Comparison of ENCODE assay signal across 10 cellular contexts in genomic region chr3:149968216-149968615, GRCh38. TPM values are rescaled to one million over a fixed set of nuclear protein-coding genes. Genes with fewer than 3 reads are reported as not detected.
DNase-seq lines count a peak whose midpoint lies in the region; ATAC-seq, FAIRE-seq and TF ChIP-seq lines count a peak whose summit lies in the region.
"Had no signal": no experiment of that assay in that cellular context is flagged by ENCODE, and none has a peak within 500 bp of the region (broad histone marks: within the 10 kb centered on the region; RNA-seq: fewer than 3 reads in every experiment).

No MANE protein-coding gene starts in this region.

- H4K8ac ChIP-seq in IMR-90 (ENCODE audit: low read depth in 2 of 2, low read length in 2 of 2) (no peak overlapping the region), mesenchymal stem cell (ENCODE audit: low read length) (no peak overlapping the region)

- intact Hi-C loops in CD4-positive, alpha-beta T cell (cut with DNase I, micrococcal nuclease): loop anchor here in 1 of 2 experiments (10.0 kb wide), 1 partner anchor 317 kb away; no protein-coding TSS in a partner anchor
- intact Hi-C loops in IMR-90 (cut with micrococcal nuclease) (loop anchor here (10.0 kb wide), 1 partner anchor 557 kb away; no protein-coding TSS in a partner anchor), vagina (cut with DNase I) (no loop called here)

- no peaks in the 10 kb centered on the region for H3K9me3 ChIP-seq in CD4-positive, alpha-beta T cell (ENCODE audit: control insufficient read depth, low read length)
- no peaks in the 10 kb centered on the region for H3K9me3 ChIP-seq in IMR-90 (ENCODE audit: control insufficient read depth, insufficient read depth, low read length)
- no peaks in the 10 kb centered on the region for H3K9me3 ChIP-seq in astrocyte (ENCODE audit: insufficient read depth, low read depth, low read length)
- H3K9me3 ChIP-seq in mesenchymal stem cell (ENCODE audit: control insufficient read depth, low read length): no peaks in the 10 kb centered on the region
- no peaks in the 10 kb centered on the region for H3K9me3 ChIP-seq in vagina

- H2BK12ac ChIP-seq in mesenchymal stem cell (ENCODE audit: low read length in 2 of 2): no peak overlapping the region

- FAIRE-seq in astrocyte (lab: Jason Lieb, UNC): peak; percentile 64

- TF ChIP-seq POLR2A in IMR-90 (IDR thresholded peaks at IDR 0.05; ENCODE audit: low read depth, low read length) (no peak), vagina (IDR thresholded peaks at IDR 0.05) (no peak)

- 20% methylated on average over 1 of the region's 8 CpGs; no CpG with 5 or more reads in 1 of the 2 experiments for WGBS in IMR-90 (ENCODE audit: extremely low coverage in 2 of 2, insufficient read length in 1 of 2), 2 experiments
- WGBS in mesenchymal stem cell: 38% methylated on average over 8 of the region's 8 CpGs

- H2BK120ac ChIP-seq in IMR-90 (ENCODE audit: low read depth, low read length) (no peak overlapping the region), mesenchymal stem cell (ENCODE audit: low read depth, low read length) (no peak overlapping the region)

- no peak for ATAC-seq in CD4-positive, alpha-beta T cell (ENCODE audit: poor library complexity)
- ATAC-seq in IMR-90 (ENCODE audit: low read depth): no peak
- ATAC-seq: activated T-cell treated with anti-CD3 and anti-CD28 coated beads, Interleukin-2, amount 50 U/mL, for 4 hours had no signal

- H3K4me1 ChIP-seq in IMR-90 (ENCODE audit: control insufficient read depth, insufficient read depth, low read length): peaks cover 5% of the 10 kb centered on the region
- peaks cover 25% of the 10 kb centered on the region for H3K4me1 ChIP-seq in astrocyte (ENCODE audit: insufficient read depth, low read length)
- H3K4me1 ChIP-seq in mesenchymal stem cell (ENCODE audit: control insufficient read depth, insufficient read depth, low read depth, low read length): no peaks in the 10 kb centered on the region
- H3K4me1 ChIP-seq in vagina: peaks cover 31% of the 10 kb centered on the region

- H3K36me3 ChIP-seq in IMR-90 (ENCODE audit: control insufficient read depth, insufficient read depth, low read length) (peaks cover 13% of the 10 kb centered on the region), astrocyte (ENCODE audit: insufficient read depth, low read length) (peaks cover 21% of the 10 kb centered on the region), mesenchymal stem cell (ENCODE audit: control insufficient read depth in 1 of 2, insufficient read depth in 2 of 2, low read depth in 1 of 2, low read length in 2 of 2) (peaks cover 0 to 35% of the 10 kb centered on the region in 2 experiments), vagina (no peaks in the 10 kb centered on the region)

- H3K79me1 ChIP-seq in IMR-90 (ENCODE audit: low read depth in 1 of 2, low read length in 2 of 2) (peaks cover 4 to 41% of the 10 kb centered on the region in 2 experiments; a peak in 2 of 4 replicates), mesenchymal stem cell (replicated peaks; ENCODE audit: low read length, poor library complexity, severe bottlenecking) (no peaks in the 10 kb centered on the region)

- H3K4me3 ChIP-seq in IMR-90 (ENCODE audit: insufficient read depth, low read depth, low read length) (peak overlapping the region; percentile 49), astrocyte (ENCODE audit: insufficient read depth, low read depth, low read length) (peak overlapping the region; percentile 97), mesenchymal stem cell (ENCODE audit: insufficient read depth in 1 of 2, low read depth in 1 of 2, low read length in 2 of 2) (peak overlapping the region in 1 of 2 experiments; percentile 90), vagina (no peak overlapping the region)

- no peak for TF ChIP-seq CTCF in CD4-positive, alpha-beta T cell (IDR thresholded peaks at IDR 0.05)
- no peak for TF ChIP-seq CTCF in IMR-90 (conservative IDR thresholded peaks at IDR 0.05; ENCODE audit: low read depth, low read length)
- no peak for TF ChIP-seq CTCF in astrocyte (IDR thresholded peaks at IDR 0.05; ENCODE audit: insufficient read depth, low read depth, low read length)
- TF ChIP-seq CTCF in vagina (IDR thresholded peaks at IDR 0.05): no peak

- H2BK5ac ChIP-seq in IMR-90 (ENCODE audit: low read depth, low read length, poor library complexity, severe bottlenecking) (peak overlapping the region; percentile 95), mesenchymal stem cell (ENCODE audit: low read depth, low read length, poor library complexity, severe bottlenecking) (no peak overlapping the region)

- H4K20me1 ChIP-seq in IMR-90 (ENCODE audit: insufficient read depth, low read length): peaks cover 40% of the 10 kb centered on the region; the same call in 1 of the 2 replicates
- peaks cover 41% of the 10 kb centered on the region for H4K20me1 ChIP-seq in astrocyte (ENCODE audit: insufficient read depth, low read length)

- H3K9ac ChIP-seq in IMR-90 (ENCODE audit: low read depth, low read length) (peak overlapping the region; percentile 93), astrocyte (ENCODE audit: low read length) (peak overlapping the region; percentile 96), mesenchymal stem cell (ENCODE audit: low read length) (peak overlapping the region; percentile 98)

- no peak overlapping the region for H2BK20ac ChIP-seq in IMR-90 (ENCODE audit: low read depth, low read length)

- peaks cover 27% of the 10 kb centered on the region for H3K4me1 Mint-ChIP-seq in CD4-positive, alpha-beta T cell (ENCODE audit: low read depth)
- H3K4me1 Mint-ChIP-seq in astrocyte (ENCODE audit: low read depth, unreplicated experiment): peaks cover 39% of the 10 kb centered on the region

- H3K9me1 ChIP-seq in IMR-90 (ENCODE audit: insufficient read depth, low read length): no peaks in the 10 kb centered on the region

- dilution Hi-C loops in IMR-90 (cut with HindIII; ENCODE audit: low sequenced_read_pairs, unreplicated experiment): no loop called here

- POLR2A ChIA-PET in CD4-positive, alpha-beta T cell (lab: Charles Lee): interaction anchor here (0.9 to 1.9 kb wide), 3 partner anchors 13 to 440 kb away, joined by 3 to 5 read pairs (median 3); partner anchors contain the start of gene TSC22D2
- POLR2A ChIA-PET in IMR-90 (lab: Charles Lee; ENCODE audit: unreplicated experiment): no interaction called here

- peak overlapping the region; percentile 21 for H3K4me3 Mint-ChIP-seq in CD4-positive, alpha-beta T cell
- peak overlapping the region; percentile 93 for H3K4me3 Mint-ChIP-seq in astrocyte (ENCODE audit: unreplicated experiment)

- H3K14ac ChIP-seq in IMR-90 (replicated peaks; ENCODE audit: low read depth, low read length) (no peak overlapping the region), mesenchymal stem cell (ENCODE audit: low read length in 2 of 2) (no peak overlapping the region)

- H2BK15ac ChIP-seq in IMR-90 (ENCODE audit: low read depth, low read length): no peak overlapping the region
- H2BK15ac ChIP-seq in mesenchymal stem cell (ENCODE audit: low read depth, poor library complexity, severe bottlenecking): peak overlapping the region; percentile 52

- peaks cover 9% of the 10 kb centered on the region for H3K27me3 ChIP-seq in CD4-positive, alpha-beta T cell (ENCODE audit: control insufficient read depth, insufficient read depth, low read length)
- H3K27me3 ChIP-seq in IMR-90 (ENCODE audit: control insufficient read depth, insufficient read depth, low read length) (no peaks in the 10 kb centered on the region), astrocyte (ENCODE audit: insufficient read depth, low read length) (no peaks in the 10 kb centered on the region), mesenchymal stem cell (ENCODE audit: control insufficient read depth in 1 of 2, insufficient read depth in 1 of 2, low read length in 2 of 2) (no peaks in the 10 kb centered on the region), vagina (no peaks in the 10 kb centered on the region)

- H4K5ac ChIP-seq in IMR-90 (ENCODE audit: low read depth, low read length): no peak overlapping the region

- H4K91ac ChIP-seq in IMR-90 (ENCODE audit: insufficient read depth, low read depth, low read length) (no peak overlapping the region), mesenchymal stem cell (ENCODE audit: low read length) (no peak overlapping the region)

- peaks cover 91% of the 10 kb centered on the region for H3K79me2 ChIP-seq in astrocyte (ENCODE audit: insufficient read depth, low read length)

- CTCF ChIA-PET in CD4-positive, alpha-beta T cell (lab: Charles Lee): no interaction called here
- CTCF ChIA-PET in IMR-90 (lab: Yijun Ruan, JAX): interaction anchor here (0.7 to 0.9 kb wide), 3 partner anchors 212 to 218 kb away, joined by 3 read pairs; no protein-coding TSS in a partner anchor

- H3K27ac ChIP-seq in CD4-positive, alpha-beta T cell (ENCODE audit: low read depth, low read length): no peak overlapping the region
- H3K27ac ChIP-seq in IMR-90 (ENCODE audit: insufficient read depth, low read length) (peak overlapping the region; percentile 77), astrocyte (ENCODE audit: low read depth, low read length) (peak overlapping the region; percentile 94), mesenchymal stem cell (ENCODE audit: low read length, poor library complexity, severe bottlenecking) (peak overlapping the region; percentile 10), vagina (no peak overlapping the region)

- no peak overlapping the region for H2AFZ ChIP-seq in IMR-90 (replicated peaks; ENCODE audit: low read length, poor library complexity)
- H2AFZ ChIP-seq in astrocyte (ENCODE audit: low read depth, low read length): no peak overlapping the region
- H2AFZ ChIP-seq in mesenchymal stem cell (ENCODE audit: low read depth, low read length): no peak overlapping the region

- H3K56ac ChIP-seq in IMR-90 (ENCODE audit: extremely low read depth, insufficient read depth, low read length): no peak overlapping the region

- H3K9me3 Mint-ChIP-seq in CD4-positive, alpha-beta T cell: no peaks in the 10 kb centered on the region
- no peaks in the 10 kb centered on the region for H3K9me3 Mint-ChIP-seq in astrocyte (ENCODE audit: unreplicated experiment)
- H3K9me3 Mint-ChIP-seq: activated T-cell treated with anti-CD3 and anti-CD28 coated beads, Interleukin-2, amount 50 U/mL, for 4 hours had no signal

- H3K4ac ChIP-seq in IMR-90 (ENCODE audit: low read depth, low read length): no peak overlapping the region
- H3K4ac ChIP-seq in mesenchymal stem cell (ENCODE audit: low read depth in 1 of 2, low read length in 2 of 2): no peak overlapping the region

- peaks cover 11% of the 10 kb centered on the region for H3K36me3 Mint-ChIP-seq in CD4-positive, alpha-beta T cell (ENCODE audit: low read depth)
- no peaks in the 10 kb centered on the region for H3K36me3 Mint-ChIP-seq in astrocyte (ENCODE audit: low read depth, unreplicated experiment)

- no peak overlapping the region for H2AK9ac ChIP-seq in IMR-90 (replicated peaks; ENCODE audit: low read depth, low read length, poor library complexity)

- H3K18ac ChIP-seq in IMR-90 (ENCODE audit: low read depth, low read length) (peak overlapping the region; percentile 23; the same call in 1 of the 2 replicates), mesenchymal stem cell (ENCODE audit: low read depth in 1 of 2, low read length in 2 of 2) (peak overlapping the region in 1 of 2 experiments; percentile 33)

- TF ChIP-seq RAD21 in IMR-90 (IDR thresholded peaks at IDR 0.05; ENCODE audit: low read length): no peak

- DNase-seq in CD4-positive, alpha-beta T cell: no peak
- DNase-seq in IMR-90: peak; percentile 48
- peak; percentile 62 for DNase-seq in astrocyte (ENCODE audit: low read depth)
- DNase-seq in mesenchymal stem cell: peak; percentile 28
- no peak for DNase-seq in iPS-NIHi11 (ENCODE audit: low spot score)
- no peak for DNase-seq in vagina (ENCODE audit: extremely low spot score in 2 of 2)
- DNase-seq in GF-D8 (lab: John Stamatoyannopoulos, UW): no peak
- no peak for DNase-seq in mesenteric fat pad (ENCODE audit: low spot score)
- DNase-seq: activated T-cell treated with anti-CD3 and anti-CD28 coated beads, Interleukin-2, amount 50 U/mL, for 4 hours; NK-92 treated with Interleukin-12 subunit alpha and Interleukin-12 subunit beta, amount 100 ng/mL, for 24 hours had no signal

- H3K27me3 Mint-ChIP-seq in CD4-positive, alpha-beta T cell: peaks cover 23% of the 10 kb centered on the region
- no peaks in the 10 kb centered on the region for H3K27me3 Mint-ChIP-seq in astrocyte (ENCODE audit: low read depth, unreplicated experiment)

- H3K23ac ChIP-seq in IMR-90 (ENCODE audit: low read depth, low read length) (peak overlapping the region; percentile 95; the same call in 1 of the 2 replicates), mesenchymal stem cell (ENCODE audit: low read length in 2 of 2) (no peak overlapping the region)

- no peak overlapping the region for H3K27ac Mint-ChIP-seq in CD4-positive, alpha-beta T cell
- H3K27ac Mint-ChIP-seq in astrocyte (ENCODE audit: unreplicated experiment): peak overlapping the region; percentile 75

- H2AK5ac ChIP-seq in IMR-90 (ENCODE audit: low read depth, low read length): no peak overlapping the region
- no peak overlapping the region for H2AK5ac ChIP-seq in mesenchymal stem cell (ENCODE audit: low read length, severe bottlenecking)

- no TSS peak for BruUV-seq in IMR-90 (replicated peaks; lab: Mats Ljungman, UMichigan)

- peak overlapping the region; percentile 82 for H3K4me2 ChIP-seq in IMR-90 (ENCODE audit: low read depth, low read length)
- peak overlapping the region; percentile 93 for H3K4me2 ChIP-seq in astrocyte (ENCODE audit: low read length)
- peak overlapping the region; percentile 57 for H3K4me2 ChIP-seq in mesenchymal stem cell (ENCODE audit: low read length, poor library complexity, severe bottlenecking)

- in situ Hi-C loops in IMR-90 (cut with MboI; ENCODE audit: low sequenced_read_pairs): loop anchor here (5.0 kb wide), 1 partner anchor 214 kb away; no protein-coding TSS in a partner anchor

RNA-seq across cellular contexts. Expression of gene PFN2, which starts 2.5 kb away (rescaled TPM):
- 10 to 100 TPM; 15.5 to 15.8 TPM for total RNA-seq in CD4-positive, alpha-beta T cell
- total RNA-seq in IMR-90 (2012; rRNA removed): 256 and 342 TPM in 2 replicates
- 351 and 444 TPM in 2 replicates for polyA plus RNA-seq in IMR-90 (2012; rRNA removed)
- 146 and 203 TPM in 2 replicates for polyA plus RNA-seq in IMR-90 (2012; cell fraction: cytosol; rRNA removed)
- 78.8 and 268 TPM in 2 replicates for polyA plus RNA-seq in IMR-90 (2012; cell fraction: nucleus; rRNA removed; ENCODE audit: low replicate concordance)
- 172 and 179 TPM in 2 replicates for total RNA-seq in astrocyte
- polyA plus RNA-seq in mesenchymal stem cell (2013, experiment 1 of 2): 155 TPM
- 176 TPM for polyA plus RNA-seq in mesenchymal stem cell (2013, experiment 2 of 2)
- 49.4 TPM for total RNA-seq in vagina
- total RNA-seq in mesenteric fat pad: 33.9 TPM

Comparison
In these comparisons a context has a peak if more than half of its experiments do, and no peak if none do; other contexts are left out.
1. DNase-seq: peak in IMR-90 (single experiment), astrocyte (single experiment) and mesenchymal stem cell (single experiment); none in CD4-positive, alpha-beta T cell (0 of 10), iPS-NIHi11 (single experiment), vagina (0 of 2), GF-D8 (single experiment) and mesenteric fat pad (single experiment).
2. H3K27ac ChIP-seq: peak in IMR-90 (single experiment), astrocyte (single experiment) and mesenchymal stem cell (single experiment); none in CD4-positive, alpha-beta T cell (single experiment) and vagina (single experiment).
3. H3K4me3 ChIP-seq: peak in IMR-90 (single experiment) and astrocyte (single experiment); none in vagina (0 of 2).
4. Peak in every context shown above with its lines, with median percentiles within 50 percentile points of each other: H3K4me2 ChIP-seq and H3K9ac ChIP-seq.